In genomic region chr20:45373353-45374100, GRCh38 we compare ENCODE assay signal across 1 cellular context.
TF ChIP-seq lines count a peak whose summit lies in the region.

No MANE protein-coding gene starts in this region.

TF ChIP-seq in K562, 482 proteins besides CTCF, POLR2A, EP300 and RAD21 (continued from another document and continues in another):
- no peak for TF ChIP-seq SRSF1 (IDR thresholded peaks at IDR 0.05; ENCODE audit: low read depth, low read length)
- TF ChIP-seq CSDE1 (IDR thresholded peaks at IDR 0.05) = no peak
- no peak for TF ChIP-seq ZNF511 (CRISPR knock-in tag; IDR thresholded peaks at IDR 0.05)
- no peak for TF ChIP-seq ELF2 (CRISPR knock-in tag; IDR thresholded peaks at IDR 0.05)
- no peak for TF ChIP-seq KLF13 (tag; IDR thresholded peaks at IDR 0.05; ENCODE audit: borderline replicate concordance, low read depth)
- 0 out of 4 replicates have a peak, but pooled peaks of 1 of the 2 experiments have one; percentile 7 for TF ChIP-seq FOXA3 (CRISPR knock-in tag; conservative IDR thresholded peaks at IDR 0.05 in 1 of 2, IDR thresholded peaks at IDR 0.05 in 1 of 2)
- TF ChIP-seq SMC3 (conservative IDR thresholded peaks at IDR 0.05; ENCODE audit: insufficient read depth, low read depth, low read length) = peak; percentile 89
- no peak for TF ChIP-seq MEF2D (tag; conservative IDR thresholded peaks at IDR 0.05; ENCODE audit: low read depth)
- TF ChIP-seq HLTF (IDR thresholded peaks at IDR 0.05) = no peak
- TF ChIP-seq ETS2 (tag; IDR thresholded peaks at IDR 0.05; ENCODE audit: borderline replicate concordance, poor library complexity, severe bottlenecking) = no peak
- TF ChIP-seq RBBP5 (IDR thresholded peaks at IDR 0.05; ENCODE audit: borderline replicate concordance, insufficient read depth, low read length, poor library complexity, severe bottlenecking) = no peak
- no peak for TF ChIP-seq TEAD4 (IDR thresholded peaks at IDR 0.05; ENCODE audit: low read length)
- no peak for TF ChIP-seq TEAD4 (CRISPR knock-in tag; IDR thresholded peaks at IDR 0.05; ENCODE audit: borderline replicate concordance)
- no peak for TF ChIP-seq ZFP30 (CRISPR knock-in tag; IDR thresholded peaks at IDR 0.05; ENCODE audit: borderline replicate concordance)
- peak; percentile 52; the same call in 1 of the 2 replicates for TF ChIP-seq GABPB1 (CRISPR knock-in tag; IDR thresholded peaks at IDR 0.05)
- no peak for TF ChIP-seq GATAD2A (IDR thresholded peaks at IDR 0.05)
- TF ChIP-seq MCM2 (IDR thresholded peaks at IDR 0.05; ENCODE audit: low read depth) = no peak
- TF ChIP-seq OTX1 (CRISPR knock-in tag; IDR thresholded peaks at IDR 0.05) = peak; percentile 82
- no peak for TF ChIP-seq ZFX (CRISPR knock-in tag; IDR thresholded peaks at IDR 0.05)
- peak; percentile 92 for TF ChIP-seq PKNOX1 (IDR thresholded peaks at IDR 0.05)
- TF ChIP-seq ZNF77 (CRISPR knock-in tag; IDR thresholded peaks at IDR 0.05) = no peak
- peak; percentile 81 for TF ChIP-seq POLR2G (IDR thresholded peaks at IDR 0.05; ENCODE audit: low read depth, low read length)
- TF ChIP-seq NCOR1 (IDR thresholded peaks at IDR 0.05) = peak; percentile 41; the same call in 1 of the 2 replicates
- peak; percentile 72 to 73 for TF ChIP-seq NRF1 (conservative IDR thresholded peaks at IDR 0.05 in 1 of 2, IDR thresholded peaks at IDR 0.05 in 1 of 2)
- TF ChIP-seq ZNF184 (CRISPR knock-in tag; IDR thresholded peaks at IDR 0.05) = no peak
- TF ChIP-seq NKRF (IDR thresholded peaks at IDR 0.05; ENCODE audit: borderline replicate concordance) = no peak
- no peak for TF ChIP-seq ZMIZ1 (IDR thresholded peaks at IDR 0.05; ENCODE audit: low read depth in 2 of 2, low read length in 2 of 2)
- TF ChIP-seq NFE2 (IDR thresholded peaks at IDR 0.05; ENCODE audit: low read depth) = no peak
- TF ChIP-seq ZBTB49 (CRISPR knock-in tag; IDR thresholded peaks at IDR 0.05; ENCODE audit: borderline replicate concordance) = no peak
- TF ChIP-seq FOXP4 (CRISPR knock-in tag; IDR thresholded peaks at IDR 0.05; ENCODE audit: borderline replicate concordance) = no peak
- no peak for TF ChIP-seq ZNF143 (CRISPR knock-in tag; IDR thresholded peaks at IDR 0.05)
- TF ChIP-seq MLLT1 (IDR thresholded peaks at IDR 0.05) = no peak
- no peak for TF ChIP-seq ZNF507 (tag; conservative IDR thresholded peaks at IDR 0.05)
- TF ChIP-seq SAFB (IDR thresholded peaks at IDR 0.05; ENCODE audit: borderline replicate concordance, low read depth, low read length) = no peak
- no peak for TF ChIP-seq DDX20 (tag; IDR thresholded peaks at IDR 0.05; ENCODE audit: low read depth)
- no peak for TF ChIP-seq NCOA4 (IDR thresholded peaks at IDR 0.05; ENCODE audit: partially characterized antibody)
- 0 out of 2 replicates have a peak, but pooled peaks have one; percentile 13 for TF ChIP-seq MECOM (CRISPR knock-in tag; IDR thresholded peaks at IDR 0.05)
- no peak for TF ChIP-seq ZNF655 (CRISPR knock-in tag; IDR thresholded peaks at IDR 0.05)
- no peak for TF ChIP-seq TGIF2 (CRISPR knock-in tag; IDR thresholded peaks at IDR 0.05)
- no peak for TF ChIP-seq KLF1 (tag; IDR thresholded peaks at IDR 0.05)
- no peak for TF ChIP-seq NFXL1 (CRISPR knock-in tag; IDR thresholded peaks at IDR 0.05)
- no peak for TF ChIP-seq ZNF449 (CRISPR knock-in tag; IDR thresholded peaks at IDR 0.05)
- TF ChIP-seq RAD51 (IDR thresholded peaks at IDR 0.05; ENCODE audit: borderline replicate concordance, low read depth) = peak; percentile 42; the same call in 1 of the 2 replicates
- no peak for TF ChIP-seq HDGF (IDR thresholded peaks at IDR 0.05)
- TF ChIP-seq ZNF124 (CRISPR knock-in tag; IDR thresholded peaks at IDR 0.05) = no peak
- TF ChIP-seq ZNF174 (CRISPR knock-in tag; IDR thresholded peaks at IDR 0.05) = no peak
- no peak for TF ChIP-seq ARHGAP35 (IDR thresholded peaks at IDR 0.05; ENCODE audit: partially characterized antibody)
- no peak for TF ChIP-seq XRCC3 (IDR thresholded peaks at IDR 0.05)
- TF ChIP-seq NFATC3 (IDR thresholded peaks at IDR 0.05) = no peak
- peak; percentile 46 for TF ChIP-seq HDAC3 (IDR thresholded peaks at IDR 0.05; ENCODE audit: borderline replicate concordance, partially characterized antibody)
- TF ChIP-seq TRIM24 (IDR thresholded peaks at IDR 0.05) = peak; percentile 51 to 67; a peak in 2 of 4 replicates
